Comparison of ENCODE assay signal across 1 cellular context in genomic region chr4:82739292-82740190, GRCh38.
A peak's percentile ranks its signal among the peaks of the same experiment; 100 is the strongest.
TF ChIP-seq lines count a peak whose summit lies in the region.

No MANE protein-coding gene starts in this region.

TF ChIP-seq in HepG2, 621 proteins besides CTCF, POLR2A, EP300 and RAD21 (continued from another document):
- TF ChIP-seq ZMYM4 (CRISPR knock-in tag; IDR thresholded peaks at IDR 0.05) (peak; percentile 70), ZFX (CRISPR knock-in tag; IDR thresholded peaks at IDR 0.05; ENCODE audit: low read depth) (0 out of 2 replicates have a peak, but pooled peaks have one; percentile 27), ZNF788 (CRISPR knock-in tag; IDR thresholded peaks at IDR 0.05; ENCODE audit: borderline replicate concordance) (peak; percentile 23; the same call in 1 of the 2 replicates), ZNF687 (CRISPR knock-in tag; IDR thresholded peaks at IDR 0.05) (peak; percentile 50), CBX1 (IDR thresholded peaks at IDR 0.05; ENCODE audit: low read depth) (no peak), FOXO1 (CRISPR knock-in tag; IDR thresholded peaks at IDR 0.05) (peak; percentile 36; the same call in 1 of the 2 replicates), ZNF20 (CRISPR knock-in tag; IDR thresholded peaks at IDR 0.05) (no peak), SMAD1 (CRISPR knock-in tag; IDR thresholded peaks at IDR 0.05; ENCODE audit: borderline replicate concordance, low read depth) (peak; percentile 48; the same call in 1 of the 2 replicates), ZNF580 (CRISPR knock-in tag; IDR thresholded peaks at IDR 0.05; ENCODE audit: borderline replicate concordance, low read depth) (0 out of 2 replicates have a peak, but pooled peaks have one; percentile 59), ZNF784 (CRISPR knock-in tag; IDR thresholded peaks at IDR 0.05; ENCODE audit: borderline replicate concordance) (no peak), PITX1 (CRISPR knock-in tag; IDR thresholded peaks at IDR 0.05) (0 out of 2 replicates have a peak, but pooled peaks have one; percentile 17), SMC3 (IDR thresholded peaks at IDR 0.05; ENCODE audit: low read length) (peak; percentile 72), POGK (CRISPR knock-in tag; conservative IDR thresholded peaks at IDR 0.05) (0 out of 2 replicates have a peak, but pooled peaks have one; percentile 34), ARNT (IDR thresholded peaks at IDR 0.05) (no peak), ZBTB44 (CRISPR knock-in tag; IDR thresholded peaks at IDR 0.05) (no peak), NFKBIZ (CRISPR knock-in tag; IDR thresholded peaks at IDR 0.05) (no peak), GATAD2A (CRISPR knock-in tag; IDR thresholded peaks at IDR 0.05) (0 out of 2 replicates have a peak, but pooled peaks have one; percentile 23), ZNF563 (CRISPR knock-in tag; IDR thresholded peaks at IDR 0.05) (no peak), ZBTB38 (CRISPR knock-in tag; IDR thresholded peaks at IDR 0.05) (0 out of 2 replicates have a peak, but pooled peaks have one; percentile 22), ZNF616 (CRISPR knock-in tag; IDR thresholded peaks at IDR 0.05; ENCODE audit: low read depth) (no peak), GABPA (IDR thresholded peaks at IDR 0.05; ENCODE audit: low read depth, low read length) (no peak), GABPA (CRISPR knock-in tag; IDR thresholded peaks at IDR 0.05; ENCODE audit: low read depth) (no peak), RARA (CRISPR knock-in tag; IDR thresholded peaks at IDR 0.05) (no peak), REPIN1 (CRISPR knock-in tag; IDR thresholded peaks at IDR 0.05; ENCODE audit: borderline replicate concordance, low read depth) (peak; percentile 60; the same call in 1 of the 2 replicates)
